In the genomic region with DNA sequence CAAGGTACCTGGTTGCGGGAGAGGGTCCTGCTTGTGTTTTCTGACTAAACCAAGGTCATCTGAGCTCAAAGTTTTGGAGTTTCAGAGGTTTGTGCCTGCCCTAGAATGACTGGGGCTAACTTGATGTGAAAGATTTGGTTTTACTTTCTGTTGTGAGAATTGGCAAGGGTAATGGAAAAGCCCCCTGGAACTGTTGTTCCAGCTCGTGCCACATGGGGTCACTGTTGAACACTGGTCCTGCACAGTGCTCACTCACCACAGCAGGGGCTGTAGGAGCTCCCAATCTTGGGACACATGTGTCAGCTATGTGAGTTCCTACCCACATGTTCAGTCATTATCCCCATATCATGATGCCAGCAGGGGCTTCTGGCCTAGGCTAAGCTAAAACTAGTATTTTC, we compare ENCODE assay signal across 9 cellular contexts. TPM values are rescaled to one million over a fixed set of nuclear protein-coding genes. Genes with fewer than 3 reads are reported as not detected.
DNase-seq lines count a peak whose midpoint lies in the region; TF ChIP-seq lines count a peak whose summit lies in the region.
"Had no signal": no experiment of that assay in that cellular context is flagged by ENCODE, and none has a peak within 500 bp of the region (broad histone marks: within the 10 kb centered on the region; RNA-seq: fewer than 3 reads in every experiment).

No MANE protein-coding gene starts in this region.

- WGBS in endodermal cell (ENCODE audit: insufficient coverage in 1 of 2, insufficient read length in 1 of 2), 2 experiments, result 50 to 55% methylated on average over 2 of the region's 2 CpGs

- H3K36me3 Mint-ChIP-seq in endodermal cell (ENCODE audit: low read depth), result no peaks in the 10 kb centered on the region
- H3K36me3 Mint-ChIP-seq: activated naive CD4-positive, alpha-beta T cell treated with anti-CD3 and anti-CD28 coated beads, Interleukin-2, amount 50 U/mL, for 24 hours had no signal

- peak overlapping the region; percentile 44; the same call in 1 of the 2 replicates for H3K27ac ChIP-seq in HUES6 (ENCODE audit: low read depth, low read length)
- H3K27ac ChIP-seq in endodermal cell (ENCODE audit: low read depth, low read length), result no peak overlapping the region

- no peak overlapping the region for H3K4me3 ChIP-seq in HUES6 (ENCODE audit: low read depth, low read length)
- no peak overlapping the region for H3K4me3 ChIP-seq in endodermal cell (ENCODE audit: low read length)

- peaks cover 1% of the 10 kb centered on the region for H3K4me1 Mint-ChIP-seq in endodermal cell

- no peak overlapping the region for H3K4me3 Mint-ChIP-seq in endodermal cell
- H3K4me3 Mint-ChIP-seq: activated naive CD4-positive, alpha-beta T cell treated with anti-CD3 and anti-CD28 coated beads, Interleukin-2, amount 50 U/mL, for 24 hours had no signal

- no peaks in the 10 kb centered on the region for H3K9me3 Mint-ChIP-seq in endodermal cell
- H3K9me3 Mint-ChIP-seq: activated naive CD4-positive, alpha-beta T cell treated with anti-CD3 and anti-CD28 coated beads, Interleukin-2, amount 50 U/mL, for 24 hours had no signal

- peaks cover 5% of the 10 kb centered on the region for H3K27me3 Mint-ChIP-seq in endodermal cell (ENCODE audit: insufficient read depth)

- no peaks in the 10 kb centered on the region for H3K36me3 ChIP-seq in HUES6 (ENCODE audit: control insufficient read depth, insufficient read depth, low read length)
- H3K36me3 ChIP-seq in endodermal cell (ENCODE audit: control insufficient read depth, insufficient read depth, low read length), result no peaks in the 10 kb centered on the region

- H3K9ac ChIP-seq in HUES6 (ENCODE audit: low read length) (peak overlapping the region; percentile 14), endodermal cell (ENCODE audit: extremely low read depth, low read length, poor library complexity, severe bottlenecking) (no peak overlapping the region)

- H3K27me3 ChIP-seq in HUES6 (ENCODE audit: control insufficient read depth, insufficient read depth, low read length), result no peaks in the 10 kb centered on the region
- no peaks in the 10 kb centered on the region for H3K27me3 ChIP-seq in endodermal cell (ENCODE audit: control insufficient read depth, insufficient read depth, low read length, poor library complexity, severe bottlenecking)

- H3K27ac Mint-ChIP-seq in endodermal cell, result no peak overlapping the region
- H3K27ac Mint-ChIP-seq: activated naive CD4-positive, alpha-beta T cell treated with anti-CD3 and anti-CD28 coated beads, Interleukin-2, amount 50 U/mL, for 24 hours had no signal

- DNase-seq in GM10266 (ENCODE audit: extremely low spot score), result peak; percentile 48
- DNase-seq in UCSD-AML1 (lab: John Stamatoyannopoulos, UW; ENCODE audit: unreplicated experiment), result peak; percentile 48
- DNase-seq in endodermal cell, result peak; percentile 94
- peak in 3 of 4 experiments; percentile 22 to 44 (median 24) for DNase-seq in stimulated activated CD4-positive, alpha-beta T cell treated with anti-CD3 and anti-CD28 coated beads, Interleukin-1b, Interleukin-23, amount 100 ng/mL, for 24 hours (ENCODE audit: low read depth in 4 of 4, low spot score in 1 of 4)
- DNase-seq in NCI-H187 treated with DMSO at 0.1 percent for 48 hours (lab: John Stamatoyannopoulos, UW), result no peak
- DNase-seq in pons (ENCODE audit: low spot score), result no peak

- TF ChIP-seq CTCF in GM10266 (IDR thresholded peaks at IDR 0.05; ENCODE audit: control insufficient read depth, insufficient read depth, low read depth, missing control alignments) (peak; percentile 48), endodermal cell (conservative IDR thresholded peaks at IDR 0.05) (peak; percentile 90)

- peaks cover 10% of the 10 kb centered on the region for H3K4me1 ChIP-seq in HUES6 (ENCODE audit: control insufficient read depth, insufficient read depth, low read length)
- H3K4me1 ChIP-seq in endodermal cell (ENCODE audit: control insufficient read depth, insufficient read depth, low read length), result no peaks in the 10 kb centered on the region

- H3K9me3 ChIP-seq in HUES6 (ENCODE audit: control insufficient read depth, insufficient read depth, low read depth, low read length) (peaks cover 5% of the 10 kb centered on the region), endodermal cell (ENCODE audit: control insufficient read depth, low read length) (peaks cover 4% of the 10 kb centered on the region)

RNA-seq across cellular contexts. Expression of gene TGM6, which starts 6.5 kb away (rescaled TPM):
- total RNA-seq in endodermal cell, result not detected
- not detected for polyA plus RNA-seq in endodermal cell (2013, experiment 1 of 2)
- polyA plus RNA-seq in endodermal cell (2013, experiment 2 of 2), result not detected
- total RNA-seq: subcutaneous adipose tissue had no signal

Comparison
In these comparisons a context has a peak if more than half of its experiments do, and no peak if none do; other contexts are left out.
1. DNase-seq: peak in GM10266 (single experiment), UCSD-AML1 (single experiment), endodermal cell (single experiment) and stimulated activated CD4-positive, alpha-beta T cell treated with anti-CD3 and anti-CD28 coated beads, Interleukin-1b, Interleukin-23, amount 100 ng/mL, for 24 hours (3 of 4); none in NCI-H187 treated with DMSO at 0.1 percent for 48 hours (single experiment) and pons (single experiment).